ENCODE assay signal across 20 cellular contexts in the genomic region with DNA sequence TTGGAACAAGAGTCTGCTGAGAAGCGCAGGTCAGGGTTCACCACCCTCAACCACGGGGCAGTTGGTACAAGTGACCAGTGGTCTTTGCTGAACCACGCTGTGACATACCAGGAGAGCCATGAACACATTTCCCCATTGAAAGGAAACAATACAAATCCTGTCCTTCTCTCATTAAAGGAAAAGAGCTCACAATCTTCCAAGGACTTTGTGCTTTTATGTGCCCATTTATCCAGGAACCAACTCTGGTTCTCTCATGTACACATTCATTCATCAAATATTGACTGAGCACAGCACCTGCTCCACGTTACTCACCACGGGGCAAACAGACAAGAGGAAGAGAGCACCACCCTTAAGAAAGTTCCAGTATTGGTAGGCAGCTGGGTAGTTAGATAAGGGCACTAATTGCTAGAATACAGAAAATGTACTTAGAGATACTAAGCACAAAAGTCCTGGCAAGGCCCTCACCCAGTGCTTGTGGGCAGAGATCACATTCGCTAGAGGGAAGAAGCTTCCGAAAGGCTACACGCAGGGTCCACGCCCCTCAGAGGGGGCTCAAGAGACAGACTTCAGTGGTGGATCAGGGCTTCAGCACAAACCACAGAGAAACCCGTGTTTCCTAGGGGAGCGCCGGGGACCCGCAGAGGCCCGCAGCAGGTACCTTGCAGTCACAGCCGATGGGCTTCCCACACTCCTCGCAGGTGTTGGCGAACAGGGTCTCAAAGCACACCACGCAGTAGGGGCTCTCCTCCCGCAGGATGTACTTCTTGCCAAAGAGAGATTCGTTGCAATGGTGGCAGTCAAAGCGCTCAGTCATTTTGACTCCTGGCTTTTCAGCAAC. TPM values are rescaled to one million over a fixed set of nuclear protein-coding genes. Genes with fewer than 3 reads are reported as not detected.
DNase-seq lines count a peak whose midpoint lies in the region; ATAC-seq and TF ChIP-seq lines count a peak whose summit lies in the region.
"Had no signal": no experiment of that assay in that cellular context is flagged by ENCODE, and none has a peak within 500 bp of the region (broad histone marks: within the 10 kb centered on the region; RNA-seq: fewer than 3 reads in every experiment).

No MANE protein-coding gene starts in this region.

- no peaks in the 10 kb centered on the region for H3K9me3 Mint-ChIP-seq in stimulated activated memory B cell treated with anti-CD40 and anti-IgM and Interleukin-4, amounts not matched to agents 10 μg/mL and 1 μg/mL and 100 μg/mL, for 72 hours
- H3K9me3 Mint-ChIP-seq: activated T-cell treated with anti-CD3 and anti-CD28 coated beads, Interleukin-2, amount 50 U/mL, for 24 hours had no signal

- no peak overlapping the region for H3K27ac Mint-ChIP-seq in stimulated activated memory B cell treated with anti-CD40 and anti-IgM and Interleukin-4, amounts not matched to agents 10 μg/mL and 1 μg/mL and 100 μg/mL, for 72 hours
- H3K27ac Mint-ChIP-seq: activated naive CD8-positive, alpha-beta T cell; activated T-cell treated with anti-CD3 and anti-CD28 coated beads, Interleukin-2, amount 50 U/mL, for 24 hours; naive B cell had no signal

- no peaks in the 10 kb centered on the region for H3K27me3 Mint-ChIP-seq in stimulated activated memory B cell treated with anti-CD40 and anti-IgM and Interleukin-4, amounts not matched to agents 10 μg/mL and 1 μg/mL and 100 μg/mL, for 72 hours
- H3K27me3 Mint-ChIP-seq: activated naive CD8-positive, alpha-beta T cell; activated T-cell treated with anti-CD3 and anti-CD28 coated beads, Interleukin-2, amount 50 U/mL, for 24 hours had no signal

- H3K36me3 Mint-ChIP-seq in stimulated activated memory B cell treated with anti-CD40 and anti-IgM and Interleukin-4, amounts not matched to agents 10 μg/mL and 1 μg/mL and 100 μg/mL, for 72 hours, result no peaks in the 10 kb centered on the region
- H3K36me3 Mint-ChIP-seq: activated naive CD8-positive, alpha-beta T cell; naive B cell had no signal

- no peaks in the 10 kb centered on the region for H3K4me1 Mint-ChIP-seq in stimulated activated memory B cell treated with anti-CD40 and anti-IgM and Interleukin-4, amounts not matched to agents 10 μg/mL and 1 μg/mL and 100 μg/mL, for 72 hours
- H3K4me1 Mint-ChIP-seq: naive B cell had no signal

- H3K27ac ChIP-seq in heart right ventricle (peak overlapping the region in 9 of 10 donors; percentile 18 to 93 (median 57)), colonic mucosa (peak overlapping the region; percentile 94)
- no peak overlapping the region for H3K27ac ChIP-seq in effector memory CD4-positive, alpha-beta T cell (ENCODE audit: insufficient read depth, low read length, poor library complexity, severe bottlenecking)
- H3K27ac ChIP-seq: pancreas had no signal

- H3K9me3 ChIP-seq in heart right ventricle (no peaks in the 10 kb centered on the region), colonic mucosa (no peaks in the 10 kb centered on the region), mucosa of stomach (ENCODE audit: control insufficient read depth, low read length) (no peaks in the 10 kb centered on the region)
- H3K9me3 ChIP-seq in effector memory CD4-positive, alpha-beta T cell (ENCODE audit: control insufficient read depth, low read length), result no peaks in the 10 kb centered on the region
- H3K9me3 ChIP-seq: A549, pancreas had no signal

- peak in 2 of 8 donors; percentile 1 to 7 for ATAC-seq in heart right ventricle
- ATAC-seq in left cardiac atrium, result no peak
- ATAC-seq in stimulated activated memory B cell treated with anti-CD40 and anti-IgM and Interleukin-4, amounts not matched to agents 10 μg/mL and 1 μg/mL and 100 μg/mL, for 72 hours, result no peak
- ATAC-seq: A549 had no signal

- H3K27me3 ChIP-seq in heart right ventricle (no peaks in the 10 kb centered on the region), colonic mucosa (no peaks in the 10 kb centered on the region), mucosa of stomach (ENCODE audit: control insufficient read depth, insufficient read depth, low read length) (no peaks in the 10 kb centered on the region)
- H3K27me3 ChIP-seq in effector memory CD4-positive, alpha-beta T cell (replicated peaks; ENCODE audit: control insufficient read depth, insufficient read depth, low read length, poor library complexity, severe bottlenecking), result no peaks in the 10 kb centered on the region
- H3K27me3 ChIP-seq: brain microvascular endothelial cell, pancreas had no signal

- no peak overlapping the region for H3K4me3 ChIP-seq in heart right ventricle
- H3K4me3 ChIP-seq in colonic mucosa, result no peak overlapping the region
- no peak overlapping the region for H3K4me3 ChIP-seq in mucosa of stomach (ENCODE audit: low read length)
- no peak overlapping the region for H3K4me3 ChIP-seq in effector memory CD4-positive, alpha-beta T cell (ENCODE audit: insufficient read depth, low read depth, low read length, poor library complexity, severe bottlenecking)
- H3K4me3 ChIP-seq: A549, pancreas had no signal

- 80 to 84% methylated on average over 21 of the region's 21 CpGs for WGBS in heart right ventricle, 2 donors

- H3K4me1 ChIP-seq in heart right ventricle, result peaks cover 26 to 100% (median 67%) of the 10 kb centered on the region in 9 donors
- peaks cover 4% of the 10 kb centered on the region for H3K4me1 ChIP-seq in colonic mucosa
- peaks cover 49% of the 10 kb centered on the region for H3K4me1 ChIP-seq in mucosa of stomach (ENCODE audit: control insufficient read depth, insufficient read depth, low read length)
- no peaks in the 10 kb centered on the region for H3K4me1 ChIP-seq in effector memory CD4-positive, alpha-beta T cell (ENCODE audit: control insufficient read depth, insufficient read depth, low read length, poor library complexity, severe bottlenecking)
- H3K4me1 ChIP-seq: pancreas had no signal

- intact Hi-C loops in heart right ventricle (cut with DNase I), result loop anchor here in 1 of 10 donors (5.0 kb wide), 1 partner anchor 111 kb away; no protein-coding TSS in a partner anchor
- intact Hi-C loops in left cardiac atrium (cut with DNase I), result loop anchor here in 1 of 2 donors (5.0 kb wide), 1 partner anchor 131 kb away; no protein-coding TSS in a partner anchor
- intact Hi-C loops in colonic mucosa (cut with DNase I), result no loop called here

- no peak for DNase-seq in heart right ventricle
- no peak for DNase-seq in left cardiac atrium
- DNase-seq in colonic mucosa, result peak; percentile 77
- DNase-seq in DMS 273 (lab: John Stamatoyannopoulos, UW; ENCODE audit: unreplicated experiment), result no peak
- DNase-seq in SK-N-DZ (ENCODE audit: low spot score), result no peak
- no peak for DNase-seq in effector memory CD4-positive, alpha-beta T cell
- DNase-seq: activated T-cell treated with anti-CD3 and anti-CD28 coated beads, Interleukin-2, amount 50 U/mL, for 24 hours; brain microvascular endothelial cell; C1 segment of cervical spinal cord; DMS79; naive B cell; NCI-H1436 treated with DMSO at 0.1 percent for 48 hours; NCI-H2171 treated with DMSO at 0.1 percent for 48 hours; NCI-H82; pancreas; stimulated activated CD8-positive, alpha-beta memory T cell treated with anti-CD3 and anti-CD28 coated beads, Interleukin-4, amount 100 ng/mL, for 48 hours had no signal

- TF ChIP-seq CTCF in heart right ventricle (IDR thresholded peaks at IDR 0.05), result no peak
- no peak for TF ChIP-seq CTCF in colonic mucosa (IDR thresholded peaks at IDR 0.05)

- H3K4me3 Mint-ChIP-seq in stimulated activated memory B cell treated with anti-CD40 and anti-IgM and Interleukin-4, amounts not matched to agents 10 μg/mL and 1 μg/mL and 100 μg/mL, for 72 hours, result no peak overlapping the region
- H3K4me3 Mint-ChIP-seq: activated naive CD8-positive, alpha-beta T cell; activated T-cell treated with anti-CD3 and anti-CD28 coated beads, Interleukin-2, amount 50 U/mL, for 24 hours; naive B cell had no signal

- peaks cover 0 to 61% (median 28%) of the 10 kb centered on the region in 9 donors for H3K36me3 ChIP-seq in heart right ventricle
- no peaks in the 10 kb centered on the region for H3K36me3 ChIP-seq in colonic mucosa
- peaks cover 15% of the 10 kb centered on the region for H3K36me3 ChIP-seq in mucosa of stomach (ENCODE audit: control insufficient read depth, insufficient read depth, low read length)
- H3K36me3 ChIP-seq in effector memory CD4-positive, alpha-beta T cell (ENCODE audit: control insufficient read depth, insufficient read depth, low read length), result no peaks in the 10 kb centered on the region
- H3K36me3 ChIP-seq: pancreas had no signal

- H3K9ac ChIP-seq in colonic mucosa (ENCODE audit: low read depth in 2 of 2, low read length in 2 of 2), result peak overlapping the region in 1 of 2 donors; percentile 71
- peak overlapping the region; percentile 58 for H3K9ac ChIP-seq in mucosa of stomach (ENCODE audit: low read length)

RNA-seq across cellular contexts. Expression of a gene that starts 12.9 kb away (rescaled TPM):
- total RNA-seq in heart right ventricle (1,000 to 10,000 TPM in 9 of 10 donors, 100 to 1,000 TPM in 1; 598 to 2,354 (median 1,687) TPM), left cardiac atrium (10 to 100 TPM; 32.3 to 92.2 TPM), colonic mucosa (100 to 1,000 TPM; 103 to 212 TPM)
- 100 to 1,000 TPM; 437 to 653 TPM for polyA plus RNA-seq in heart right ventricle
- polyA plus RNA-seq in SK-N-DZ (2014; cell fraction: cytosol; rRNA removed), result 15.6 and 17.7 TPM in 2 replicates
- polyA plus RNA-seq in SK-N-DZ (2014; cell fraction: nucleus; rRNA removed), result 7.0 and 16.6 TPM in 2 replicates

RNA-seq across cellular contexts. Expression of a gene that starts 48.6 kb away (rescaled TPM):
- total RNA-seq in heart right ventricle, result 10 to 100 TPM; 12.2 to 22.9 (median 17.2) TPM
- polyA plus RNA-seq in heart right ventricle, result 1 to 10 TPM; 9.0 to 9.1 TPM
- 10 to 100 TPM; 15.6 to 16.2 TPM for total RNA-seq in left cardiac atrium
- 10 to 100 TPM; 11.9 to 17.4 TPM for total RNA-seq in colonic mucosa
- polyA plus RNA-seq in SK-N-DZ (2014; cell fraction: cytosol; rRNA removed), result 17.4 and 18.2 TPM in 2 replicates
- polyA plus RNA-seq in SK-N-DZ (2014; cell fraction: nucleus; rRNA removed), result 5.3 and 7.7 TPM in 2 replicates

RNA-seq across cellular contexts. Expression of a gene that starts 56.4 kb away (rescaled TPM):
- 10 to 100 TPM in 9 of 10 donors, 1 to 10 TPM in 1; 8.3 to 12.7 (median 10.5) TPM for total RNA-seq in heart right ventricle
- 1 to 10 TPM; 2.1 to 3.4 TPM for polyA plus RNA-seq in heart right ventricle
- 10 to 100 TPM; 11.2 to 12.7 TPM for total RNA-seq in left cardiac atrium
- total RNA-seq in colonic mucosa, result 10 to 100 TPM; 14.2 to 19.8 TPM
- 13.9 and 15.6 TPM in 2 replicates for polyA plus RNA-seq in SK-N-DZ (2014; cell fraction: cytosol; rRNA removed)
- 9.9 and 16.6 TPM in 2 replicates for polyA plus RNA-seq in SK-N-DZ (2014; cell fraction: nucleus; rRNA removed)
